25 cellular contexts compared by ENCODE assay signal in the genomic region with DNA sequence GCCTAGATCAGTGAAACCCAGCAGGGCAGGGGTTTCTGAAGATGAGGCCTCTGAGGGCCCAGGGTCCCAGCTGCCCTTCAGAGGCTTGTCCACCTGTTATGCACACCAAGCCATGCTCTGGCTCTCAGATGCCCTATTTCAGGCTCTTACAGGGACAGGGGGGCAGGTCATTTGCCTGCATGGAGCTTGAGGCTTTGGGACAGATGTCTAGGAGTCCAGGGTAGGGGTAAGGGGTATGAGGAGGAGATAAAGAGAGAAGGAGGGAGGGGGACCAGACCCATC. TPM values are rescaled to one million over a fixed set of nuclear protein-coding genes. Genes with fewer than 3 reads are reported as not detected.
DNase-seq lines count a peak whose midpoint lies in the region; ATAC-seq and TF ChIP-seq lines count a peak whose summit lies in the region.
"Had no signal": no experiment of that assay in that cellular context is flagged by ENCODE, and none has a peak within 500 bp of the region (broad histone marks: within the 10 kb centered on the region; RNA-seq: fewer than 3 reads in every experiment).

No MANE protein-coding gene starts in this region.

- H2AFZ ChIP-seq in PC-3 (ENCODE audit: low read length) = no peak overlapping the region

- H3K9me2 ChIP-seq in PC-3 (replicated peaks; ENCODE audit: low read length) = no peaks in the 10 kb centered on the region

- no peak overlapping the region for H3K9ac ChIP-seq in PC-3 (ENCODE audit: low read length)
- H3K9ac ChIP-seq: BLaER1 had no signal

- H3K36me3 ChIP-seq in PC-3 (ENCODE audit: low read depth, low read length) (no peaks in the 10 kb centered on the region), H7 (replicated peaks; ENCODE audit: control insufficient read depth, insufficient read depth, low read length) (no peaks in the 10 kb centered on the region)
- H3K36me3 ChIP-seq: BE2C, BLaER1 had no signal

- intact Hi-C loops in PC-3 (cut with micrococcal nuclease) = loop anchor here (5.0 kb wide), 1 partner anchor 563 kb away; no protein-coding TSS in a partner anchor
- intact Hi-C loops in activated T-helper 2 cell treated with anti-CD3 and anti-CD28 coated beads, Interferon-gamma antibody, Interleukin-2, Interleukin-4, amounts not matched to agents 10 μg/mL and 5 μg/mL and 100 μg/mL, durations not matched to agents 14 hours and 24 hours and 36 hours (cut with micrococcal nuclease) = no loop called here

- H4K20me1 ChIP-seq in PC-3 (ENCODE audit: low read length) = no peaks in the 10 kb centered on the region

- H3K9me3 Mint-ChIP-seq in activated T-cell treated with anti-CD3 and anti-CD28 coated beads, Interleukin-2, amount 50 U/mL, for 24 hours = no peaks in the 10 kb centered on the region
- H3K9me3 Mint-ChIP-seq in osteocyte (ENCODE audit: unreplicated experiment) = no peaks in the 10 kb centered on the region
- no peaks in the 10 kb centered on the region for H3K9me3 Mint-ChIP-seq in activated T-helper 2 cell treated with anti-CD3 and anti-CD28 coated beads, Interferon-gamma antibody, Interleukin-2, Interleukin-4, amounts not matched to agents 10 μg/mL and 5 μg/mL and 100 μg/mL, durations not matched to agents 14 hours and 24 hours and 36 hours
- H3K9me3 Mint-ChIP-seq: CD4-positive, CD25-positive, alpha-beta regulatory T cell; CD8-positive, alpha-beta memory T cell had no signal

- H3K4me3 Mint-ChIP-seq in activated T-cell treated with anti-CD3 and anti-CD28 coated beads, Interleukin-2, amount 50 U/mL, for 24 hours = no peak overlapping the region
- no peak overlapping the region for H3K4me3 Mint-ChIP-seq in osteocyte (ENCODE audit: unreplicated experiment)
- no peak overlapping the region for H3K4me3 Mint-ChIP-seq in activated T-helper 2 cell treated with anti-CD3 and anti-CD28 coated beads, Interferon-gamma antibody, Interleukin-2, Interleukin-4, amounts not matched to agents 10 μg/mL and 5 μg/mL and 100 μg/mL, durations not matched to agents 14 hours and 24 hours and 36 hours (ENCODE audit: low read depth)
- H3K4me3 Mint-ChIP-seq: CD14-positive monocyte; CD4-positive, alpha-beta memory T cell; CD4-positive, CD25-positive, alpha-beta regulatory T cell had no signal

- no peaks in the 10 kb centered on the region for H3K9me3 ChIP-seq in PC-3 (ENCODE audit: low read length)
- H3K9me3 ChIP-seq: BE2C, BLaER1 had no signal

- peaks cover 5% of the 10 kb centered on the region for H3K4me1 Mint-ChIP-seq in activated T-cell treated with anti-CD3 and anti-CD28 coated beads, Interleukin-2, amount 50 U/mL, for 24 hours (ENCODE audit: low read depth)
- H3K4me1 Mint-ChIP-seq in osteocyte (ENCODE audit: unreplicated experiment) = peaks cover 4% of the 10 kb centered on the region
- H3K4me1 Mint-ChIP-seq in activated T-helper 2 cell treated with anti-CD3 and anti-CD28 coated beads, Interferon-gamma antibody, Interleukin-2, Interleukin-4, amounts not matched to agents 10 μg/mL and 5 μg/mL and 100 μg/mL, durations not matched to agents 14 hours and 24 hours and 36 hours (ENCODE audit: low read depth) = peaks cover 11% of the 10 kb centered on the region

- H3K27ac ChIP-seq in PC-3 (ENCODE audit: low read length) (no peak overlapping the region), coronary artery (no peak overlapping the region)
- H3K27ac ChIP-seq: BLaER1 had no signal

- no peak for ATAC-seq in PC-3
- no peak for ATAC-seq in HG03097 (IDR thresholded peaks at IDR 0.05; ENCODE audit: low FRiP score, unreplicated experiment)
- ATAC-seq: GM12878 had no signal

- H3K27me3 Mint-ChIP-seq in activated T-cell treated with anti-CD3 and anti-CD28 coated beads, Interleukin-2, amount 50 U/mL, for 24 hours = peaks cover 48% of the 10 kb centered on the region
- no peaks in the 10 kb centered on the region for H3K27me3 Mint-ChIP-seq in osteocyte (ENCODE audit: unreplicated experiment)
- H3K27me3 Mint-ChIP-seq in activated T-helper 2 cell treated with anti-CD3 and anti-CD28 coated beads, Interferon-gamma antibody, Interleukin-2, Interleukin-4, amounts not matched to agents 10 μg/mL and 5 μg/mL and 100 μg/mL, durations not matched to agents 14 hours and 24 hours and 36 hours (ENCODE audit: low read depth) = no peaks in the 10 kb centered on the region
- H3K27me3 Mint-ChIP-seq: CD8-positive, alpha-beta memory T cell had no signal

- H3F3A ChIP-seq in PC-3 (ENCODE audit: low read length, unreplicated experiment) = no peaks in the 10 kb centered on the region

- peaks cover 3% of the 10 kb centered on the region for H3K79me2 ChIP-seq in PC-3 (ENCODE audit: low read length)

- DNase-seq in activated T-cell treated with anti-CD3 and anti-CD28 coated beads, Interleukin-2, amount 50 U/mL, for 24 hours = peak; percentile 19
- DNase-seq in activated T-cell treated with anti-CD3 and anti-CD28 coated beads for 4 hours (no peak), PC-3 (no peak), coronary artery (ENCODE audit: low spot score) (peak; percentile 68), osteocyte (ENCODE audit: extremely low spot score, unreplicated experiment) (peak; percentile 23), H7 (no peak)
- no peak for DNase-seq in activated T-helper 2 cell treated with anti-CD3 and anti-CD28 coated beads, Interferon-gamma antibody, Interleukin-2, Interleukin-4, amounts not matched to agents 10 μg/mL and 5 μg/mL and 100 μg/mL, durations not matched to agents 14 hours and 24 hours and 36 hours (ENCODE audit: low spot score)
- DNase-seq: 8988T; ACHN; BE2C; C1 segment of cervical spinal cord; CD4-positive, alpha-beta memory T cell; CD4-positive, CD25-positive, alpha-beta regulatory T cell; CD8-positive, alpha-beta memory T cell; COR-L47; DMS 273 treated with DMSO at 0.1 percent for 48 hours; DMS153; DMS79; DND-41; EL; GDM1 had no signal

- POLR2A ChIA-PET in PC-3 (lab: Charles Lee; ENCODE audit: unreplicated experiment) = no interaction called here

- no peak overlapping the region for H3K27ac Mint-ChIP-seq in activated T-cell treated with anti-CD3 and anti-CD28 coated beads, Interleukin-2, amount 50 U/mL, for 24 hours
- no peak overlapping the region for H3K27ac Mint-ChIP-seq in osteocyte (ENCODE audit: unreplicated experiment)
- H3K27ac Mint-ChIP-seq in activated T-helper 2 cell treated with anti-CD3 and anti-CD28 coated beads, Interferon-gamma antibody, Interleukin-2, Interleukin-4, amounts not matched to agents 10 μg/mL and 5 μg/mL and 100 μg/mL, durations not matched to agents 14 hours and 24 hours and 36 hours = no peak overlapping the region
- H3K27ac Mint-ChIP-seq: CD14-positive monocyte; CD4-positive, CD25-positive, alpha-beta regulatory T cell; CD8-positive, alpha-beta memory T cell had no signal

- peaks cover 15% of the 10 kb centered on the region; the same call in 1 of the 2 replicates for H3K4me1 ChIP-seq in PC-3 (ENCODE audit: insufficient read depth, low read length)
- H3K4me1 ChIP-seq: BE2C had no signal

- no peaks in the 10 kb centered on the region for H3K36me3 Mint-ChIP-seq in activated T-cell treated with anti-CD3 and anti-CD28 coated beads, Interleukin-2, amount 50 U/mL, for 24 hours (ENCODE audit: low read depth)
- no peaks in the 10 kb centered on the region for H3K36me3 Mint-ChIP-seq in osteocyte (ENCODE audit: unreplicated experiment)
- H3K36me3 Mint-ChIP-seq in activated T-helper 2 cell treated with anti-CD3 and anti-CD28 coated beads, Interferon-gamma antibody, Interleukin-2, Interleukin-4, amounts not matched to agents 10 μg/mL and 5 μg/mL and 100 μg/mL, durations not matched to agents 14 hours and 24 hours and 36 hours (ENCODE audit: low read depth) = no peaks in the 10 kb centered on the region
- H3K36me3 Mint-ChIP-seq: CD14-positive monocyte; CD4-positive, CD25-positive, alpha-beta regulatory T cell had no signal

- H3K4me3 ChIP-seq in PC-3 (ENCODE audit: low read length) (no peak overlapping the region), coronary artery (no peak overlapping the region), H7 (ENCODE audit: insufficient read depth, low read depth, low read length) (no peak overlapping the region)
- H3K4me3 ChIP-seq: BLaER1, GM12878 had no signal

- H3K4me2 ChIP-seq in PC-3 (ENCODE audit: low read length) = no peak overlapping the region
- H3K4me2 ChIP-seq: BLaER1 had no signal

- CTCF ChIA-PET in PC-3 (lab: Charles Lee) = no interaction called here

- TF ChIP-seq CTCF in PC-3 (conservative IDR thresholded peaks at IDR 0.05; ENCODE audit: low read depth, low read length) (0 out of 2 replicates have a peak, but pooled peaks have one; percentile 3), coronary artery (IDR thresholded peaks at IDR 0.05) (no peak), osteocyte (IDR thresholded peaks at IDR 0.05) (no peak)

- H3K27me3 ChIP-seq in PC-3 (ENCODE audit: low read length) = no peaks in the 10 kb centered on the region
- peaks cover 18% of the 10 kb centered on the region for H3K27me3 ChIP-seq in H7 (ENCODE audit: control insufficient read depth, insufficient read depth, low read length)
- H3K27me3 ChIP-seq: BE2C had no signal

- no TSS peak for BruUV-seq in PC-3 (replicated peaks; lab: Mats Ljungman, UMichigan)

RNA-seq across cellular contexts. Expression of gene EFNB1, which starts 4.7 kb away (rescaled TPM):
- total RNA-seq in PC-3 (2014; rRNA removed) = 102 and 142 TPM in 2 replicates
- 17.2 and 18.2 TPM in 2 replicates for total RNA-seq in osteocyte
- 90.2 and 95.8 TPM in 2 replicates for total RNA-seq in H7 (2014; rRNA removed; shearing (Covaris generic))
- total RNA-seq in activated T-helper 2 cell treated with anti-CD3 and anti-CD28 coated beads, Interferon-gamma antibody, Interleukin-2, Interleukin-4, amounts not matched to agents 10 μg/mL and 5 μg/mL and 100 μg/mL, durations not matched to agents 14 hours and 24 hours and 36 hours = 7.4 and 7.6 TPM in 2 replicates

Comparison
In these comparisons a context has a peak if more than half of its experiments do, and no peak if none do; other contexts are left out.
1. DNase-seq: peak in activated T-cell treated with anti-CD3 and anti-CD28 coated beads, Interleukin-2, amount 50 U/mL, for 24 hours (single experiment), coronary artery (single experiment) and osteocyte (single experiment); none in activated T-cell treated with anti-CD3 and anti-CD28 coated beads for 4 hours (single experiment), PC-3 (single experiment), H7 (single experiment) and activated T-helper 2 cell treated with anti-CD3 and anti-CD28 coated beads, Interferon-gamma antibody, Interleukin-2, Interleukin-4, amounts not matched to agents 10 μg/mL and 5 μg/mL and 100 μg/mL, durations not matched to agents 14 hours and 24 hours and 36 hours (single experiment).